1 cellular context compared by ENCODE assay signal in the genomic region with DNA sequence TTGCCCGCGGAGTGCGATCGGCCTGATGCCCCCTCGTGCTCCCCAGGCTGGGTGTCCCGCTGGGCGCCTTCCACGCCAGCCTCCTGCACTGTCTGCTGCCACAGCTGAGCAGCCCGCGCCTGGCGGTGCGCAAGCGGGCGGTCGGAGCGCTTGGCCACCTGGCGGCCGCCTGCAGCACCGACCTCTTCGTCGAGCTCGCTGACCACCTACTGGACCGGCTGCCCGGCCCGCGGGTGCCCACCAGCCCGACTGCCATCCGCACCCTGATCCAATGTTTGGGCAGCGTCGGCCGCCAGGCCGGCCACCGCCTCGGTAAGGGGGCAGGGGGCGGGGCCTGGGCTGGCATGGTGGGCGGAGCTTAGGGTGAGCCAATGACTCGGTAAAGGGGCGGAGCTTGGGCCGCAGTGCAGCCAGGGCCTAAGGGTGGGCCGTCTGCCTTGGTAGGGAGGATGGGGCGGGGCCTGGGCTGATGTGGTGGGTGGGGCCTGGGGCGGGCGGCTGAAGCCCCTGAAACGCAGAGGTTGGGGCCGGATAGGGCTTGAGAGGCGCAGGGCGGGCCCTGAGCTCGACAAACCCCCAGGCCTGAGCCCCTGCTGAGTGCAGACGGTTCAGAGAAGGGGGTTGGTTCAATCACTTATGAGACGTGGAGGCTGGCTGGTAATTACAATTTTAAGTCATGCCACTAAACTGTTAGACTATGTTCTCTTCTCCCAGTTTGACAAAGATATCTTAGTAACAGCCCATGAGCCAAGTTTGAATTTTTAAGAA.
TF ChIP-seq lines count a peak whose summit lies in the region.

No MANE protein-coding gene starts in this region.

TF ChIP-seq in HepG2, 621 proteins besides CTCF, POLR2A, EP300 and RAD21 (continued from another document and continues in another):
- no peak for TF ChIP-seq ZNF773 (CRISPR knock-in tag; IDR thresholded peaks at IDR 0.05; ENCODE audit: borderline replicate concordance)
- TF ChIP-seq SOX13 (IDR thresholded peaks at IDR 0.05): no peak
- no peak; a peak in 1 of 4 replicates for TF ChIP-seq SOX13 (CRISPR knock-in tag; conservative IDR thresholded peaks at IDR 0.05 in 1 of 2, IDR thresholded peaks at IDR 0.05 in 1 of 2)
- no peak for TF ChIP-seq TBX3 (IDR thresholded peaks at IDR 0.05; ENCODE audit: borderline replicate concordance)
- TF ChIP-seq, protein P1, sequence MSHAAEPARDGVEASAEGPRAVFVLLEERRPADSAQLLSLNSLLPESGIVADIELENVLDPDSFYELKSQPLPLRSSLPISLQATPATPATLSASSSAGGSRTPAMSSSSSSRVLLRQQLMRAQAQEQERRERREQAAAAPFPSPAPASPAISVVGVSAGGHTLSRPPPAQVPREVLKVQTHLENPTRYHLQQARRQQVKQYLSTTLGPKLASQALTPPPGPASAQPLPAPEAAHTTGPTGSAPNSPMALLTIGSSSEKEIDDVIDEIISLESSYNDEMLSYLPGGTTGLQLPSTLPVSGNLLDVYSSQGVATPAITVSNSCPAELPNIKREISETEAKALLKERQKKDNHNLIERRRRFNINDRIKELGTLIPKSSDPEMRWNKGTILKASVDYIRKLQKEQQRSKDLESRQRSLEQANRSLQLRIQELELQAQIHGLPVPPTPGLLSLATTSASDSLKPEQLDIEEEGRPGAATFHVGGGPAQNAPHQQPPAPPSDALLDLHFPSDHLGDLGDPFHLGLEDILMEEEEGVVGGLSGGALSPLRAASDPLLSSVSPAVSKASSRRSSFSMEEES (CRISPR knock-in tag; IDR thresholded peaks at IDR 0.05): no peak; the same call in 1 of the 2 replicates
- TF ChIP-seq TOPORS (CRISPR knock-in tag; IDR thresholded peaks at IDR 0.05): no peak
- TF ChIP-seq PLSCR1 (CRISPR knock-in tag; IDR thresholded peaks at IDR 0.05; ENCODE audit: borderline replicate concordance): no peak
- TF ChIP-seq NONO (IDR thresholded peaks at IDR 0.05): no peak
- 0 out of 2 replicates have a peak, but pooled peaks have one; percentile 24 for TF ChIP-seq NONO (CRISPR knock-in tag; conservative IDR thresholded peaks at IDR 0.05)
- TF ChIP-seq CCAR2 (optimal IDR thresholded peaks at IDR 0.05; ENCODE audit: low read depth, low read length): no peak
- TF ChIP-seq RELA (CRISPR knock-in tag; IDR thresholded peaks at IDR 0.05): no peak
- no peak for TF ChIP-seq ZNF292 (CRISPR knock-in tag; IDR thresholded peaks at IDR 0.05; ENCODE audit: borderline replicate concordance, low read depth)
- TF ChIP-seq FIP1L1 (IDR thresholded peaks at IDR 0.05; ENCODE audit: borderline replicate concordance, insufficient read depth, low read depth, low read length): no peak
- TF ChIP-seq PHF5A (CRISPR knock-in tag; IDR thresholded peaks at IDR 0.05; ENCODE audit: low read depth, unreplicated experiment): no peak
- no peak for TF ChIP-seq NFRKB (IDR thresholded peaks at IDR 0.05)
- TF ChIP-seq NR3C1 (CRISPR knock-in tag; IDR thresholded peaks at IDR 0.05): no peak
- peak; percentile 45; the same call in 1 of the 2 replicates for TF ChIP-seq ETV6 (CRISPR knock-in tag; conservative IDR thresholded peaks at IDR 0.05)
- TF ChIP-seq ZNF703 (CRISPR knock-in tag; IDR thresholded peaks at IDR 0.05; ENCODE audit: borderline replicate concordance): no peak
- peak; percentile 26; the same call in 1 of the 2 replicates for TF ChIP-seq ZSCAN21 (CRISPR knock-in tag; IDR thresholded peaks at IDR 0.05; ENCODE audit: borderline replicate concordance)
- TF ChIP-seq MAFF (IDR thresholded peaks at IDR 0.05; ENCODE audit: low read depth, low read length): no peak
- no peak for TF ChIP-seq MLLT10 (CRISPR knock-in tag; IDR thresholded peaks at IDR 0.05)
- TF ChIP-seq TRIM24 (CRISPR knock-in tag; IDR thresholded peaks at IDR 0.05): no peak
- TF ChIP-seq ZNF775 (CRISPR knock-in tag; IDR thresholded peaks at IDR 0.05; ENCODE audit: borderline replicate concordance): no peak
- no peak for TF ChIP-seq ZIK1 (CRISPR knock-in tag; IDR thresholded peaks at IDR 0.05; ENCODE audit: borderline replicate concordance, low read depth)
- TF ChIP-seq ZNF256 (CRISPR knock-in tag; conservative IDR thresholded peaks at IDR 0.05): no peak
- no peak for TF ChIP-seq PAF1 (CRISPR knock-in tag; IDR thresholded peaks at IDR 0.05)
- TF ChIP-seq PITX1 (CRISPR knock-in tag; IDR thresholded peaks at IDR 0.05): no peak
- no peak for TF ChIP-seq STAT5B (CRISPR knock-in tag; IDR thresholded peaks at IDR 0.05)
- no peak for TF ChIP-seq FOXK1 (CRISPR knock-in tag; IDR thresholded peaks at IDR 0.05; ENCODE audit: borderline replicate concordance, low read depth)
- TF ChIP-seq CCDC6 (CRISPR knock-in tag; IDR thresholded peaks at IDR 0.05): no peak
- no peak for TF ChIP-seq ZNF841 (CRISPR knock-in tag; IDR thresholded peaks at IDR 0.05; ENCODE audit: borderline replicate concordance)
- TF ChIP-seq ZNF616 (CRISPR knock-in tag; IDR thresholded peaks at IDR 0.05; ENCODE audit: low read depth): no peak
- TF ChIP-seq ZEB1 (IDR thresholded peaks at IDR 0.05; ENCODE audit: insufficient replicate concordance, low read depth): no peak
- TF ChIP-seq IRF2 (CRISPR knock-in tag; IDR thresholded peaks at IDR 0.05): no peak
- no peak for TF ChIP-seq ZNF691 (CRISPR knock-in tag; IDR thresholded peaks at IDR 0.05; ENCODE audit: borderline replicate concordance, low read depth)
- no peak for TF ChIP-seq ATF3 (CRISPR knock-in tag; IDR thresholded peaks at IDR 0.05)
- TF ChIP-seq ZNF510 (CRISPR knock-in tag; IDR thresholded peaks at IDR 0.05; ENCODE audit: low read depth): no peak
- TF ChIP-seq NBN (conservative IDR thresholded peaks at IDR 0.05): no peak
- TF ChIP-seq, protein P2, sequence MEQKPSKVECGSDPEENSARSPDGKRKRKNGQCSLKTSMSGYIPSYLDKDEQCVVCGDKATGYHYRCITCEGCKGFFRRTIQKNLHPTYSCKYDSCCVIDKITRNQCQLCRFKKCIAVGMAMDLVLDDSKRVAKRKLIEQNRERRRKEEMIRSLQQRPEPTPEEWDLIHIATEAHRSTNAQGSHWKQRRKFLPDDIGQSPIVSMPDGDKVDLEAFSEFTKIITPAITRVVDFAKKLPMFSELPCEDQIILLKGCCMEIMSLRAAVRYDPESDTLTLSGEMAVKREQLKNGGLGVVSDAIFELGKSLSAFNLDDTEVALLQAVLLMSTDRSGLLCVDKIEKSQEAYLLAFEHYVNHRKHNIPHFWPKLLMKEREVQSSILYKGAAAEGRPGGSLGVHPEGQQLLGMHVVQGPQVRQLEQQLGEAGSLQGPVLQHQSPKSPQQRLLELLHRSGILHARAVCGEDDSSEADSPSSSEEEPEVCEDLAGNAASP (CRISPR knock-in tag; IDR thresholded peaks at IDR 0.05; ENCODE audit: borderline replicate concordance): no peak; the same call in 1 of the 2 replicates
- TF ChIP-seq SRSF9 (IDR thresholded peaks at IDR 0.05; ENCODE audit: borderline replicate concordance, insufficient read depth, low read depth, low read length, poor library complexity, severe bottlenecking): no peak
- peak; percentile 24 for TF ChIP-seq AGO1 (IDR thresholded peaks at IDR 0.05; ENCODE audit: low read depth, low read length, poor library complexity, severe bottlenecking)
- no peak for TF ChIP-seq GLI4 (CRISPR knock-in tag; IDR thresholded peaks at IDR 0.05; ENCODE audit: borderline replicate concordance)
- TF ChIP-seq ZSCAN22 (CRISPR knock-in tag; IDR thresholded peaks at IDR 0.05): no peak
- peak; percentile 70; the same call in 1 of the 2 replicates for TF ChIP-seq ZNF891 (CRISPR knock-in tag; IDR thresholded peaks at IDR 0.05)
- peak; percentile 73 for TF ChIP-seq CBFB (CRISPR knock-in tag; IDR thresholded peaks at IDR 0.05)
- TF ChIP-seq ZNF569 (CRISPR knock-in tag; IDR thresholded peaks at IDR 0.05; ENCODE audit: borderline replicate concordance): no peak
- TF ChIP-seq HNRNPL (IDR thresholded peaks at IDR 0.05; ENCODE audit: low read depth, low read length): peak; percentile 99
- no peak for TF ChIP-seq FOXA3 (CRISPR knock-in tag; IDR thresholded peaks at IDR 0.05)
- no peak for TF ChIP-seq ZNF460 (CRISPR knock-in tag; IDR thresholded peaks at IDR 0.05; ENCODE audit: borderline replicate concordance)
- no peak for TF ChIP-seq ZNF549 (CRISPR knock-in tag; IDR thresholded peaks at IDR 0.05)
- no peak for TF ChIP-seq SCMH1 (CRISPR knock-in tag; IDR thresholded peaks at IDR 0.05; ENCODE audit: borderline replicate concordance)
- no peak for TF ChIP-seq KDM4B (CRISPR knock-in tag; IDR thresholded peaks at IDR 0.05)
- no peak for TF ChIP-seq AKNA (CRISPR knock-in tag; IDR thresholded peaks at IDR 0.05; ENCODE audit: borderline replicate concordance)
- TF ChIP-seq FOXC1 (CRISPR knock-in tag; IDR thresholded peaks at IDR 0.05; ENCODE audit: borderline replicate concordance): no peak
- no peak for TF ChIP-seq ZBTB43 (CRISPR knock-in tag; conservative IDR thresholded peaks at IDR 0.05)
- TF ChIP-seq GTF3A (CRISPR knock-in tag; conservative IDR thresholded peaks at IDR 0.05): no peak
- TF ChIP-seq MEIS1 (CRISPR knock-in tag; IDR thresholded peaks at IDR 0.05; ENCODE audit: borderline replicate concordance): no peak
- peak; percentile 53 for TF ChIP-seq SKI (IDR thresholded peaks at IDR 0.05; ENCODE audit: partially characterized antibody)
- no peak for TF ChIP-seq SALL2 (CRISPR knock-in tag; IDR thresholded peaks at IDR 0.05)
- no peak for TF ChIP-seq ZNF143 (CRISPR knock-in tag; IDR thresholded peaks at IDR 0.05)
- TF ChIP-seq CENPX (CRISPR knock-in tag; IDR thresholded peaks at IDR 0.05): no peak
- TF ChIP-seq CREBL2 (CRISPR knock-in tag; IDR thresholded peaks at IDR 0.05; ENCODE audit: borderline replicate concordance): no peak
- no peak for TF ChIP-seq ZNF777 (CRISPR knock-in tag; IDR thresholded peaks at IDR 0.05)
- no peak for TF ChIP-seq E2F2 (CRISPR knock-in tag; IDR thresholded peaks at IDR 0.05; ENCODE audit: borderline replicate concordance)
